In the genomic region with DNA sequence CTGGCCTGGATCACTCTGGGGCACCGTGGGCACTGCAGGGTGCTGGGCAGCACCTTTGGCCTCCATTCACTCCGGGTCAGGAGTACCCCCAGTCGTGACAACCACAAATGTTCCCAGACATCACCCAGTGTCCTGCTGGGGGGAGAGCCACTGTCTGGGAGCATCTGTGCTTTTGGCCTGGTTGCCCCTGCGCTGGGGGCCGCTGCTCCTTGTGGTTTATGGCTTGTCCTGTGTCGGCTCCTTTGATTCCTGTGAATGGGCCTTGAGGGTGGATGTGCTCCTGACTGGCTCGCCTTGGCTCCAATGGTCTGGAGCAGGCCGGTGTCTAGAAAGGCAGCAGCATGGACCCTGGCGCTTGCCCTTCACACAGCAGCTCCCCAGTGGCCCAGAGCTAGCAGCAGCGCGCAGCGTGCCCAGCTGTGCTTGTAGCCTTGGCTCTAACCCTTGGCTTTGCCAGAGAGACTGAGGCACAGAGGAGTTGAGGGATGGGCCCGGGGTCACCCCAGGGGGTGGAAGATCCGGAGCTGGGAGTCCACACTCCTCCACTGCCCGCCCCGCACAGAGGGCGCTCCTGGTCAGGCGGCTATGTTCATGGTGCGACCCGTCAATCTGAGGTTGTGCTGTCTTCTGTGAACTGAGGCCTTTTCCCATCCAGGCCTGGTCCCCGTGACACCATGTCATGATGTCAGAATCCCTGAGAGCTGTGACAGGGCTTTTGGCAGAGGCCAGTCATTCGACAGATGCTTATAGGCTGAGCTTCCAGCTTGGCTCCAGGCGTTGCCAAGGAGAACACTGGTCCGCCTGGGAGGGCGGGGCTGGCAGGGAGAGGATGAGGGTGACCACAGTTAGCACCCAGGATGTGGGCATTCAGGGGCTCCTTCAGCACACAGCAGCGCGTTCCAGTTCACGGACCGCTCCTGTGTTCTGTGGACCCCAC, we compare ENCODE assay signal across 8 cellular contexts.
A peak's percentile ranks its signal among the peaks of the same experiment; 100 is the strongest.
DNase-seq lines count a peak whose midpoint lies in the region; ATAC-seq lines count a peak whose summit lies in the region.

No MANE protein-coding gene starts in this region.

- no peak overlapping the region for H3K4me3 Mint-ChIP-seq in dendritic cell treated with granulocyte-macrophage colony-stimulating factor and Interleukin-4, amounts not matched to agents 40 ng/mL and 50 ng/mL, for 4 days

- intact Hi-C loops in dendritic cell treated with granulocyte-macrophage colony-stimulating factor and Interleukin-4, amounts not matched to agents 40 ng/mL and 50 ng/mL, for 4 days (cut with micrococcal nuclease) = no loop called here

- ATAC-seq in HG02588 (IDR thresholded peaks at IDR 0.05; ENCODE audit: unreplicated experiment) (no peak), HG03521 (IDR thresholded peaks at IDR 0.05; ENCODE audit: unreplicated experiment) (no peak)

- H3K36me3 ChIP-seq in mucosa of stomach (ENCODE audit: control insufficient read depth, insufficient read depth, low read length) = no peaks in the 10 kb centered on the region

- H3K27ac Mint-ChIP-seq in dendritic cell treated with granulocyte-macrophage colony-stimulating factor and Interleukin-4, amounts not matched to agents 40 ng/mL and 50 ng/mL, for 4 days = peak overlapping the region; percentile 81

- H3K27me3 ChIP-seq in mucosa of stomach (ENCODE audit: control insufficient read depth, insufficient read depth, low read length) = no peaks in the 10 kb centered on the region

- H3K36me3 Mint-ChIP-seq in dendritic cell treated with granulocyte-macrophage colony-stimulating factor and Interleukin-4, amounts not matched to agents 40 ng/mL and 50 ng/mL, for 4 days (ENCODE audit: low read depth) = peaks cover 65% of the 10 kb centered on the region

- DNase-seq in AG08396 (ENCODE audit: low spot score) (peak; percentile 82), NCI-H2196 treated with DMSO at 0.1 percent for 48 hours (lab: John Stamatoyannopoulos, UW; ENCODE audit: unreplicated experiment) (peak; percentile 7), DMS79 (lab: John Stamatoyannopoulos, UW) (no peak)
- DNase-seq in stimulated activated CD4-positive, alpha-beta T cell treated with anti-CD3 and anti-CD28 coated beads, Interleukin-2, amount 100 ng/mL, for 24 hours = no peak

- H3K9me3 ChIP-seq in mucosa of stomach (ENCODE audit: control insufficient read depth, low read length) = no peaks in the 10 kb centered on the region

- no peaks in the 10 kb centered on the region for H3K9me3 Mint-ChIP-seq in dendritic cell treated with granulocyte-macrophage colony-stimulating factor and Interleukin-4, amounts not matched to agents 40 ng/mL and 50 ng/mL, for 4 days

- H3K4me1 ChIP-seq in mucosa of stomach (ENCODE audit: control insufficient read depth, insufficient read depth, low read length) = peaks cover 57% of the 10 kb centered on the region

- H3K4me1 Mint-ChIP-seq in dendritic cell treated with granulocyte-macrophage colony-stimulating factor and Interleukin-4, amounts not matched to agents 40 ng/mL and 50 ng/mL, for 4 days (ENCODE audit: low read depth) = peaks cover 81% of the 10 kb centered on the region

- no peak overlapping the region for H3K4me3 ChIP-seq in mucosa of stomach (ENCODE audit: low read length)

- H3K27me3 Mint-ChIP-seq in dendritic cell treated with granulocyte-macrophage colony-stimulating factor and Interleukin-4, amounts not matched to agents 40 ng/mL and 50 ng/mL, for 4 days = no peaks in the 10 kb centered on the region

- H3K9ac ChIP-seq in mucosa of stomach (ENCODE audit: low read length) = peak overlapping the region; percentile 1

Comparison
In these comparisons a context has a peak if more than half of its experiments do, and no peak if none do; other contexts are left out.
1. DNase-seq: peak in AG08396 (single experiment) and NCI-H2196 treated with DMSO at 0.1 percent for 48 hours (single experiment); none in DMS79 (single experiment) and stimulated activated CD4-positive, alpha-beta T cell treated with anti-CD3 and anti-CD28 coated beads, Interleukin-2, amount 100 ng/mL, for 24 hours (0 of 2).